ENCODE assay signal across 1 cellular context in genomic region chr6:158512809-158513208, GRCh38.
TF ChIP-seq lines count a peak whose summit lies in the region.

No MANE protein-coding gene starts in this region.

TF ChIP-seq in HEK293, 187 proteins besides CTCF, POLR2A, EP300 and RAD21 (continued from another document):
- TF ChIP-seq PRDM10 (tag by site-specific recombination; IDR thresholded peaks at IDR 0.05) (peak; percentile 38; the same call in 1 of the 2 replicates), ZNF830 (tag by site-specific recombination; IDR thresholded peaks at IDR 0.05; ENCODE audit: low read depth) (no peak), ZNF10 (tag by site-specific recombination; IDR thresholded peaks at IDR 0.05) (peak; percentile 73; the same call in 1 of the 2 replicates), ZBTB26 (tag by site-specific recombination; optimal IDR thresholded peaks at IDR 0.05) (no peak)
